In genomic region chr10:132173185-132173584, GRCh38 we compare ENCODE assay signal across 23 cellular contexts. TPM values are rescaled to one million over a fixed set of nuclear protein-coding genes. Genes with fewer than 3 reads are reported as not detected.
DNase-seq lines count a peak whose midpoint lies in the region; ATAC-seq and TF ChIP-seq lines count a peak whose summit lies in the region.
"Had no signal": no experiment of that assay in that cellular context is flagged by ENCODE, and none has a peak within 500 bp of the region (broad histone marks: within the 10 kb centered on the region; RNA-seq: fewer than 3 reads in every experiment).

No MANE protein-coding gene starts in this region.

- CTCF ChIA-PET in MCF 10A (lab: Yijun Ruan, JAX): interaction anchor here (0.6 kb wide), 1 partner anchor 43 kb away, joined by 3 read pairs; no protein-coding TSS in a partner anchor

- H3K4me3 Mint-ChIP-seq in activated naive CD8-positive, alpha-beta T cell treated with anti-CD3 and anti-CD28 coated beads, Interleukin-2, amount 10 ng/mL, durations not matched to agents 7 days and 5 days: no peak overlapping the region
- H3K4me3 Mint-ChIP-seq in glutamatergic neuron (ENCODE audit: unreplicated experiment): no peak overlapping the region
- no peak overlapping the region for H3K4me3 Mint-ChIP-seq in MCF 10A (ENCODE audit: unreplicated experiment)
- H3K4me3 Mint-ChIP-seq: type B pancreatic cell had no signal

- DNase-seq in left ventricle myocardium superior (peak; percentile 12), left cardiac atrium (no peak), glutamatergic neuron (peak; percentile 8), substantia nigra (lab: John Stamatoyannopoulos, UW) (no peak), AG20443 (ENCODE audit: low spot score) (no peak), MCF 10A (ENCODE audit: unreplicated experiment) (no peak)
- DNase-seq in activated naive CD8-positive, alpha-beta T cell treated with anti-CD3 and anti-CD28 coated beads, Interleukin-2, amount 10 ng/mL, durations not matched to agents 7 days and 5 days: no peak
- DNase-seq: activated naive CD4-positive, alpha-beta T cell treated with Interleukin-2 at 50 U/mL for 16 hours; central memory CD4-positive, alpha-beta T cell; effector memory CD4-positive, alpha-beta T cell; foreskin melanocyte; HCEC 1CT; mesendoderm; NCI-H1092; NCI-H187 treated with DMSO at 0.1 percent for 48 hours; RPMI8226 had no signal

- no peak for TF ChIP-seq CTCF in glutamatergic neuron (IDR thresholded peaks at IDR 0.05; ENCODE audit: partially characterized antibody, unreplicated experiment)
- no peak for TF ChIP-seq CTCF in MCF 10A (IDR thresholded peaks at IDR 0.05; ENCODE audit: unreplicated experiment)

- no TSS peak for BruUV-seq in MCF 10A (replicated peaks; lab: Mats Ljungman, UMichigan)

- H3K27me3 Mint-ChIP-seq in activated naive CD8-positive, alpha-beta T cell treated with anti-CD3 and anti-CD28 coated beads, Interleukin-2, amount 10 ng/mL, durations not matched to agents 7 days and 5 days: peaks cover 15% of the 10 kb centered on the region
- H3K27me3 Mint-ChIP-seq in glutamatergic neuron (ENCODE audit: unreplicated experiment) (peaks cover 15% of the 10 kb centered on the region), MCF 10A (ENCODE audit: insufficient read depth, unreplicated experiment) (peaks cover 45% of the 10 kb centered on the region)

- POLR2A ChIA-PET in activated naive CD8-positive, alpha-beta T cell treated with anti-CD3 and anti-CD28 coated beads, Interleukin-2, amount 10 ng/mL, durations not matched to agents 7 days and 5 days (lab: Charles Lee): no interaction called here
- POLR2A ChIA-PET in MCF 10A (lab: Yijun Ruan, JAX): no interaction called here

- no peaks in the 10 kb centered on the region for H3K36me3 Mint-ChIP-seq in activated naive CD8-positive, alpha-beta T cell treated with anti-CD3 and anti-CD28 coated beads, Interleukin-2, amount 10 ng/mL, durations not matched to agents 7 days and 5 days
- H3K36me3 Mint-ChIP-seq in glutamatergic neuron (ENCODE audit: unreplicated experiment) (no peaks in the 10 kb centered on the region), MCF 10A (ENCODE audit: insufficient read depth, unreplicated experiment) (no peaks in the 10 kb centered on the region)

- intact Hi-C loops in left ventricle myocardium superior (cut with micrococcal nuclease): no loop called here
- intact Hi-C loops in left cardiac atrium (cut with DNase I): no loop called here
- intact Hi-C loops in MCF 10A (cut with micrococcal nuclease): no loop called here

- H3K9me3 Mint-ChIP-seq in activated naive CD8-positive, alpha-beta T cell treated with anti-CD3 and anti-CD28 coated beads, Interleukin-2, amount 10 ng/mL, durations not matched to agents 7 days and 5 days: peaks cover 6% of the 10 kb centered on the region
- peaks cover 18% of the 10 kb centered on the region for H3K9me3 Mint-ChIP-seq in glutamatergic neuron (ENCODE audit: unreplicated experiment)
- H3K9me3 Mint-ChIP-seq in MCF 10A (ENCODE audit: unreplicated experiment): peaks cover 7% of the 10 kb centered on the region

- no peaks in the 10 kb centered on the region for H3K4me1 Mint-ChIP-seq in activated naive CD8-positive, alpha-beta T cell treated with anti-CD3 and anti-CD28 coated beads, Interleukin-2, amount 10 ng/mL, durations not matched to agents 7 days and 5 days
- H3K4me1 Mint-ChIP-seq in glutamatergic neuron (ENCODE audit: low read depth, unreplicated experiment) (peaks cover 31% of the 10 kb centered on the region), MCF 10A (ENCODE audit: insufficient read depth, unreplicated experiment) (no peaks in the 10 kb centered on the region)

- ATAC-seq in left ventricle myocardium superior (no peak), left cardiac atrium (no peak), HG03139 (IDR thresholded peaks at IDR 0.05; ENCODE audit: unreplicated experiment) (no peak)
- no peak for ATAC-seq in activated naive CD8-positive, alpha-beta T cell treated with anti-CD3 and anti-CD28 coated beads, Interleukin-2, amount 10 ng/mL, durations not matched to agents 7 days and 5 days (ENCODE audit: low read depth)
- ATAC-seq: left lobe of liver, right cardiac atrium had no signal

- H3K27ac ChIP-seq in substantia nigra (ENCODE audit: low read depth, low read length, poor library complexity, severe bottlenecking): peak overlapping the region; percentile 72
- H3K27ac ChIP-seq: esophagus muscularis mucosa, HL-60, VCaP had no signal

- peak overlapping the region; percentile 28 for H3K27ac Mint-ChIP-seq in activated naive CD8-positive, alpha-beta T cell treated with anti-CD3 and anti-CD28 coated beads, Interleukin-2, amount 10 ng/mL, durations not matched to agents 7 days and 5 days
- H3K27ac Mint-ChIP-seq in glutamatergic neuron (ENCODE audit: unreplicated experiment) (no peak overlapping the region), MCF 10A (ENCODE audit: low read depth, unreplicated experiment) (no peak overlapping the region)
- H3K27ac Mint-ChIP-seq: type B pancreatic cell had no signal

RNA-seq across cellular contexts. Expression of gene DPYSL4, which starts 13.6 kb away (rescaled TPM):
- 45.2 TPM for total RNA-seq in left ventricle myocardium superior
- total RNA-seq in left cardiac atrium: 1 to 10 TPM; 1.4 to 9.9 TPM
- total RNA-seq in activated naive CD8-positive, alpha-beta T cell treated with anti-CD3 and anti-CD28 coated beads, Interleukin-2, amount 10 ng/mL, durations not matched to agents 7 days and 5 days: 1 to 10 TPM; 5.2 to 8.5 TPM
- 402 TPM for total RNA-seq in glutamatergic neuron (ENCODE audit: unreplicated experiment)
- total RNA-seq in MCF 10A (2022): 0.21 TPM in 1 of 2 replicates, not detected in the other

Comparison
In these comparisons a context has a peak if more than half of its experiments do, and no peak if none do; other contexts are left out.
1. DNase-seq: peak in left ventricle myocardium superior (single experiment) and glutamatergic neuron (single experiment); none in left cardiac atrium (single experiment), activated naive CD8-positive, alpha-beta T cell treated with anti-CD3 and anti-CD28 coated beads, Interleukin-2, amount 10 ng/mL, durations not matched to agents 7 days and 5 days (single experiment), substantia nigra (0 of 49), AG20443 (single experiment) and MCF 10A (single experiment).